ENCODE assay signal across 6 cellular contexts in genomic region chr1:210775289-210775688, GRCh38.
"Had no signal": no experiment of that assay in that cellular context is flagged by ENCODE, and none has a peak within 500 bp of the region (broad histone marks: within the 10 kb centered on the region; RNA-seq: fewer than 3 reads in every experiment).

No MANE protein-coding gene starts in this region.

- H3K4me3 ChIP-seq: GM23338, K562 had no signal

- DNase-seq: H9, HCEC 1CT, IMR-90, KG1 had no signal
